Comparison of ENCODE assay signal across 15 cellular contexts in the genomic region with DNA sequence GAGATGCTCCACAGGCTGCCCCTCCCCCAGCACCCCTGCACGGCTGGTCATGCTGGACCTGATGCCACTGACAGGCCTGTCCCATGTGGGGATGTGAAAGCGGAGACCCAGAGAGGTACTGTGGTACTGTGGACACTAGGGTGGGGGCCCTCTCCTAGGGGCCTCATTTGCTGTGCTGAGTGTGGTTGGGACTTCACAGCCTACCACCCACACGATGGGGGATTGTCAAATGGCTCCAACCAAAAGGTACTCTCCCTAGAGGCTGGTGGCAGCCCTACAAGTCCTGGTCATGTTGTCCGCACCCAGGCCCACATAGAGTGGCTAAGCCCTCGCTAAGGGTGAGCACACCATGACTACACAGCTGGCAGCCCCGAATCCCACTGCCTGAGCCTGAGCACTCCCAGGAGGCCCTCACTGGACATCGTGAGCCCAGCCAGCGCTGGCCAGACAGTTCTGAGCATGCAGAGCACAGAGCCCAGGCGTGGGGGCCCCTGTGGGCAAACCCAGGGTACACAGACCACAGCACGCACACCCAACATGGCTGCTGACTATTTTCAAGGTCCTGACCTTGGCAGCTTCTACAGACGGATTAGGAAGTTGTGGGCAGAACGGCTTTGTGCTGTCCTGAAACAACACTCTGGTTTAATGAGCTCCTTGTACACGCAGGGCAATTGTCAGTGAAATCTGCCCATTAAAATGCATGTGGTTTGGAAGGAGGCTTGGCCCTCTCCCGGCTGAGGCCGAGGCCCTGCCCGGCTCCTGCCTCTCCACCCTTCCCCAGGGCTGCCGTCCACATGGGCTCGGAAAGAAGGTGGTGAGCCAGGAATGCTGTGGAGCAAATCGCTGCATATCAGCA.
A peak's percentile ranks its signal among the peaks of the same experiment; 100 is the strongest.
DNase-seq lines count a peak whose midpoint lies in the region; ATAC-seq, FAIRE-seq and TF ChIP-seq lines count a peak whose summit lies in the region.
"Had no signal": no experiment of that assay in that cellular context is flagged by ENCODE, and none has a peak within 500 bp of the region (broad histone marks: within the 10 kb centered on the region; RNA-seq: fewer than 3 reads in every experiment).

No MANE protein-coding gene starts in this region.

- no peak for FAIRE-seq in GM12891 (lab: Jason Lieb, UNC)

- no peak for ATAC-seq in HG02623 (IDR thresholded peaks at IDR 0.05; ENCODE audit: unreplicated experiment)
- ATAC-seq: mucosa of descending colon had no signal

- POLR2A ChIA-PET in GM10248 (lab: Yijun Ruan, JAX) = no interaction called here
- POLR2A ChIA-PET in HEK293 (lab: Yijun Ruan, JAX) = no interaction called here

- no peak overlapping the region for H3K27ac ChIP-seq in HEK293 (ENCODE audit: extremely low read depth, low read depth, low read length)
- H3K27ac ChIP-seq in right atrium auricular region = no peak overlapping the region
- H3K27ac ChIP-seq: epithelial cell of prostate, SJSA1 had no signal

- TF ChIP-seq POLR2A in GM12891 (IDR thresholded peaks at IDR 0.05; ENCODE audit: low read depth, low read length) = no peak

- H3K36me3 ChIP-seq in HEK293 (ENCODE audit: control insufficient read depth in 2 of 2, insufficient read depth in 1 of 2, low read length in 2 of 2) (no peaks in the 10 kb centered on the region), right atrium auricular region (no peaks in the 10 kb centered on the region)
- H3K36me3 ChIP-seq: SJSA1 had no signal

- no peak for TF ChIP-seq CTCF in GM10248 (IDR thresholded peaks at IDR 0.05; ENCODE audit: control extremely low read depth, extremely low read depth, low read depth, missing control alignments)
- TF ChIP-seq CTCF in HEK293 (tag by site-specific recombination; IDR thresholded peaks at IDR 0.05) = no peak
- TF ChIP-seq CTCF in right atrium auricular region (IDR thresholded peaks at IDR 0.05) = no peak

- DNase-seq in GM10248 (ENCODE audit: extremely low spot score) = peak; percentile 46
- peak; percentile 46 for DNase-seq in SW480 (ENCODE audit: low spot score)
- DNase-seq in retina = peak; percentile 46
- DNase-seq in NCI-H2081 (lab: John Stamatoyannopoulos, UW) = no peak
- no peak for DNase-seq in right atrium auricular region (ENCODE audit: low spot score)
- DNase-seq in GM12891 (ENCODE audit: insufficient read length, low spot score) = no peak
- DNase-seq: CD4-positive, CD25-positive, alpha-beta regulatory T cell; cerebellar nuclear complex; GDM1; mucosa of descending colon; NCI-H1092 had no signal

- CTCF ChIA-PET in GM10248 (lab: Yijun Ruan, JAX) = interaction anchor here (1.4 to 2.5 kb wide), 2 partner anchors 21 to 155 kb away, joined by 6 to 9 read pairs; no protein-coding TSS in a partner anchor
- CTCF ChIA-PET in HEK293 (lab: Yijun Ruan, JAX) = interaction anchor here (0.6 to 1.0 kb wide), 2 partner anchors 155 to 737 kb away, joined by 3 read pairs; no protein-coding TSS in a partner anchor

- H3K9me3 ChIP-seq in HEK293 (ENCODE audit: control insufficient read depth, insufficient read depth, low read depth, low read length) (no peaks in the 10 kb centered on the region), right atrium auricular region (no peaks in the 10 kb centered on the region)
- H3K9me3 ChIP-seq: mucosa of descending colon had no signal

- no peak overlapping the region for H3K4me3 ChIP-seq in HEK293 (ENCODE audit: low read depth, low read length)
- H3K4me3 ChIP-seq in right atrium auricular region = no peak overlapping the region
- H3K4me3 ChIP-seq: mucosa of descending colon, SJSA1 had no signal

- H3K4me1 ChIP-seq in HEK293 (ENCODE audit: control insufficient read depth, insufficient read depth, low read length) = no peaks in the 10 kb centered on the region
- no peaks in the 10 kb centered on the region for H3K4me1 ChIP-seq in right atrium auricular region
- H3K4me1 ChIP-seq: SJSA1 had no signal

- H3K27me3 ChIP-seq in right atrium auricular region = no peaks in the 10 kb centered on the region

TF ChIP-seq in HEK293, 187 proteins besides CTCF, POLR2A, EP300 and RAD21:
- peak; percentile 34 for TF ChIP-seq ZIC2 (tag by site-specific recombination; IDR thresholded peaks at IDR 0.05)
- no peak for TF ChIP-seq ZNF157 (tag by site-specific recombination; IDR thresholded peaks at IDR 0.05)

TF ChIP-seq in GM12891, 5 proteins besides CTCF, POLR2A, EP300 and RAD21:
- TF ChIP-seq POLR2AphosphoS5 (IDR thresholded peaks at IDR 0.05; ENCODE audit: low read depth, low read length) (no peak), POU2F2 (IDR thresholded peaks at IDR 0.05; ENCODE audit: low read depth, low read length) (no peak), SPI1 (IDR thresholded peaks at IDR 0.05; ENCODE audit: low read depth, low read length) (no peak), PAX5 (IDR thresholded peaks at IDR 0.05; ENCODE audit: insufficient read depth, low read length, severe bottlenecking) (no peak), TAF1 (IDR thresholded peaks at IDR 0.05; ENCODE audit: low read depth, low read length) (no peak)

Comparison
In these comparisons a context has a peak if more than half of its experiments do, and no peak if none do; other contexts are left out.
1. DNase-seq: peak in GM10248 (single experiment), SW480 (single experiment) and retina (single experiment); none in NCI-H2081 (0 of 2), right atrium auricular region (single experiment) and GM12891 (single experiment).